ENCODE assay signal across 14 cellular contexts in genomic region chr12:133058203-133059125, GRCh38. TPM values are rescaled to one million over a fixed set of nuclear protein-coding genes. Genes with fewer than 3 reads are reported as not detected.
DNase-seq lines count a peak whose midpoint lies in the region; TF ChIP-seq lines count a peak whose summit lies in the region.
"Had no signal": no experiment of that assay in that cellular context is flagged by ENCODE, and none has a peak within 500 bp of the region (broad histone marks: within the 10 kb centered on the region; RNA-seq: fewer than 3 reads in every experiment).

No MANE protein-coding gene starts in this region.

- CTCF ChIA-PET in HEK293T (lab: Yijun Ruan, JAX), result no interaction called here

- no peak overlapping the region for H3K27ac ChIP-seq in endodermal cell (ENCODE audit: low read depth, low read length)
- H3K27ac ChIP-seq: KMS-11 had no signal

- H3K36me3 ChIP-seq in endodermal cell (ENCODE audit: control insufficient read depth, insufficient read depth, low read length), result peaks cover 88% of the 10 kb centered on the region

- H3K36me3 Mint-ChIP-seq in endodermal cell (ENCODE audit: low read depth), result peaks cover 78% of the 10 kb centered on the region
- H3K36me3 Mint-ChIP-seq in osteocyte (ENCODE audit: unreplicated experiment), result peaks cover 70% of the 10 kb centered on the region

- H3K27ac Mint-ChIP-seq in endodermal cell (no peak overlapping the region), osteocyte (ENCODE audit: unreplicated experiment) (peak overlapping the region; percentile 41)
- H3K27ac Mint-ChIP-seq: activated CD4-positive, alpha-beta memory T cell treated with anti-CD3 and anti-CD28 coated beads, Interleukin-2, amount 10 ng/mL, durations not matched to agents 7 days and 5 days; activated naive CD8-positive, alpha-beta T cell treated with anti-CD3 and anti-CD28 coated beads, Interleukin-2, amount 10 ng/mL, durations not matched to agents 7 days and 5 days had no signal

- H3K4me3 ChIP-seq in endodermal cell (ENCODE audit: low read length), result peak overlapping the region; percentile 71

- H3K4me3 Mint-ChIP-seq in endodermal cell, result no peak overlapping the region
- H3K4me3 Mint-ChIP-seq in osteocyte (ENCODE audit: unreplicated experiment), result no peak overlapping the region
- H3K4me3 Mint-ChIP-seq: activated CD4-positive, alpha-beta memory T cell treated with anti-CD3 and anti-CD28 coated beads, Interleukin-2, amount 10 ng/mL, durations not matched to agents 7 days and 5 days; activated naive CD8-positive, alpha-beta T cell treated with anti-CD3 and anti-CD28 coated beads, Interleukin-2, amount 10 ng/mL, durations not matched to agents 7 days and 5 days had no signal

- H3K27me3 Mint-ChIP-seq in endodermal cell (ENCODE audit: insufficient read depth) (peaks cover 5% of the 10 kb centered on the region), osteocyte (ENCODE audit: unreplicated experiment) (no peaks in the 10 kb centered on the region)
- H3K27me3 Mint-ChIP-seq: activated CD4-positive, alpha-beta memory T cell treated with anti-CD3 and anti-CD28 coated beads, Interleukin-2, amount 10 ng/mL, durations not matched to agents 7 days and 5 days; activated naive CD8-positive, alpha-beta T cell treated with anti-CD3 and anti-CD28 coated beads, Interleukin-2, amount 10 ng/mL, durations not matched to agents 7 days and 5 days had no signal

- no peaks in the 10 kb centered on the region for H3K4me1 ChIP-seq in endodermal cell (ENCODE audit: control insufficient read depth, insufficient read depth, low read length)

- no peaks in the 10 kb centered on the region for H3K27me3 ChIP-seq in endodermal cell (ENCODE audit: control insufficient read depth, insufficient read depth, low read length, poor library complexity, severe bottlenecking)

- peaks cover 99% of the 10 kb centered on the region for H3K9me3 ChIP-seq in endodermal cell (ENCODE audit: control insufficient read depth, low read length)

- WGBS in endodermal cell (ENCODE audit: insufficient coverage in 1 of 2, insufficient read length in 1 of 2), 2 experiments, result 94 to 100% methylated on average over 2 to 7 of the region's 8 CpGs

- no peak overlapping the region for H3K9ac ChIP-seq in endodermal cell (ENCODE audit: extremely low read depth, low read length, poor library complexity, severe bottlenecking)
- H3K9ac ChIP-seq: KMS-11 had no signal

- peak; percentile 40 for DNase-seq in NCI-H1105 treated with DMSO at 0.1 percent for 48 hours (lab: John Stamatoyannopoulos, UW)
- no peak for DNase-seq in NCI-H1105 (lab: John Stamatoyannopoulos, UW)
- peak; percentile 41 for DNase-seq in NAMALWA (ENCODE audit: low spot score)
- DNase-seq in endodermal cell, result no peak
- no peak for DNase-seq in osteocyte (ENCODE audit: extremely low spot score, unreplicated experiment)
- DNase-seq in ecto neural progenitor cell (ENCODE audit: low spot score), result no peak
- no peak for DNase-seq in HEK293T (ENCODE audit: extremely low spot score)
- DNase-seq in SHP77 (lab: John Stamatoyannopoulos, UW), result no peak
- DNase-seq: activated CD4-positive, alpha-beta memory T cell treated with anti-CD3 and anti-CD28 coated beads, Interleukin-2, amount 10 ng/mL, durations not matched to agents 7 days and 5 days; activated naive CD8-positive, alpha-beta T cell treated with anti-CD3 and anti-CD28 coated beads, Interleukin-2, amount 10 ng/mL, durations not matched to agents 7 days and 5 days; NCI-H510A treated with DMSO at 0.1 percent for 48 hours; posterior cingulate gyrus; SW 1271 had no signal

- POLR2A ChIA-PET in HEK293T (lab: Yijun Ruan, JAX), result no interaction called here

- H3K9me3 Mint-ChIP-seq in endodermal cell (peaks cover 98% of the 10 kb centered on the region), osteocyte (ENCODE audit: unreplicated experiment) (peaks cover 34% of the 10 kb centered on the region)

- TF ChIP-seq CTCF in endodermal cell (conservative IDR thresholded peaks at IDR 0.05) (no peak), osteocyte (IDR thresholded peaks at IDR 0.05) (no peak)

- H3K4me1 Mint-ChIP-seq in endodermal cell (no peaks in the 10 kb centered on the region), osteocyte (ENCODE audit: unreplicated experiment) (no peaks in the 10 kb centered on the region)
- H3K4me1 Mint-ChIP-seq: activated CD4-positive, alpha-beta memory T cell treated with anti-CD3 and anti-CD28 coated beads, Interleukin-2, amount 10 ng/mL, durations not matched to agents 7 days and 5 days; activated naive CD8-positive, alpha-beta T cell treated with anti-CD3 and anti-CD28 coated beads, Interleukin-2, amount 10 ng/mL, durations not matched to agents 7 days and 5 days had no signal

TF ChIP-seq in HEK293T, 16 proteins besides CTCF, POLR2A, EP300 and RAD21:
- TF ChIP-seq CTBP1 (IDR thresholded peaks at IDR 0.05; ENCODE audit: borderline replicate concordance), result no peak
- TF ChIP-seq FOXK2 (IDR thresholded peaks at IDR 0.05), result no peak
- no peak for TF ChIP-seq TARDBP (IDR thresholded peaks at IDR 0.05)
- TF ChIP-seq ARNT (IDR thresholded peaks at IDR 0.05), result no peak
- TF ChIP-seq SUZ12 (IDR thresholded peaks at IDR 0.05), result no peak
TF ChIP-seq in HEK293T: peak in this region for 0.

RNA-seq across cellular contexts. Expression of gene ZNF84, which starts 21.2 kb away (rescaled TPM):
- total RNA-seq in endodermal cell (10 to 100 TPM; 50.2 to 52.6 TPM), osteocyte (43.5 and 44.8 TPM in 2 replicates)
- polyA plus RNA-seq in endodermal cell (2013, experiment 1 of 2), result 37.3 TPM
- 34.0 TPM for polyA plus RNA-seq in endodermal cell (2013, experiment 2 of 2)

RNA-seq across cellular contexts. Expression of gene ZNF140, which starts 22.3 kb away (rescaled TPM):
- total RNA-seq in endodermal cell, result 10 to 100 TPM; 19.0 to 20.9 TPM
- polyA plus RNA-seq in endodermal cell (2013, experiment 1 of 2), result 20.3 TPM
- 23.4 TPM for polyA plus RNA-seq in endodermal cell (2013, experiment 2 of 2)
- total RNA-seq in osteocyte, result 16.5 and 19.6 TPM in 2 replicates

Comparison
In these comparisons a context has a peak if more than half of its experiments do, and no peak if none do; other contexts are left out.
1. DNase-seq: peak in NCI-H1105 treated with DMSO at 0.1 percent for 48 hours (single experiment) and NAMALWA (single experiment); none in NCI-H1105 (single experiment), endodermal cell (single experiment), osteocyte (single experiment), ecto neural progenitor cell (single experiment), HEK293T (single experiment) and SHP77 (0 of 2).